Comparison of ENCODE assay signal across 14 cellular contexts in genomic region chr3:185653949-185654757, GRCh38.
"Had no signal": no experiment of that assay in that cellular context is flagged by ENCODE, and none has a peak within 500 bp of the region (broad histone marks: within the 10 kb centered on the region; RNA-seq: fewer than 3 reads in every experiment).

No MANE protein-coding gene starts in this region.

- H3K4me3 ChIP-seq: colonic mucosa, heart left ventricle had no signal

- H3K27me3 ChIP-seq: colonic mucosa, heart left ventricle had no signal

- H3K36me3 ChIP-seq: colonic mucosa, heart left ventricle had no signal

- H3K36me3 Mint-ChIP-seq: activated naive CD8-positive, alpha-beta T cell; natural killer cell treated with Interleukin-12 subunit alpha and Interleukin-12 subunit beta and Interleukin-15 and Interleukin-18, amount 100 ng/mL, for 72 hours had no signal

- H3K27ac Mint-ChIP-seq: activated naive CD8-positive, alpha-beta T cell; natural killer cell treated with Interleukin-12 subunit alpha and Interleukin-12 subunit beta and Interleukin-15 and Interleukin-18, amount 100 ng/mL, for 72 hours; stimulated activated naive CD8-positive, alpha-beta T cell treated with anti-CD3 and anti-CD28 coated beads, Interleukin-15, Interleukin-2, amounts not matched to agents 100 ng/mL and 50 ng/mL, for 24 hours; T-helper 2 cell treated with Interferon-gamma antibody and Interleukin-4, amounts not matched to agents 5 μg/mL and 100 μg/mL, for 36 hours had no signal

- ATAC-seq: activated CD4-positive, CD25-positive, alpha-beta regulatory T cell treated with anti-CD3 and anti-CD28 coated beads, Interleukin-2, amount 50 U/mL, for 24 hours; activated T-cell treated with anti-CD3 and anti-CD28 coated beads, Interleukin-2, amount 50 U/mL, for 4 hours; heart left ventricle; natural killer cell treated with Interleukin-12 subunit alpha and Interleukin-12 subunit beta and Interleukin-15 and Interleukin-18, amount 100 ng/mL, for 72 hours had no signal

- DNase-seq: activated CD4-positive, alpha-beta T cell treated with anti-CD3 and anti-CD28 coated beads, Interleukin-2, amount 50 U/mL, for 4 hours; activated gamma-delta T cell; activated T-cell treated with anti-CD3 and anti-CD28 coated beads, Interleukin-2, amount 50 U/mL, for 4 hours; anterior cingulate cortex; colonic mucosa; heart left ventricle; occipital lobe; stimulated activated CD4-positive, alpha-beta T cell treated with anti-CD3 and anti-CD28 coated beads, Interleukin-4, amount 100 ng/mL, for 1 hour; stimulated activated CD8-positive, alpha-beta memory T cell treated with anti-CD3 and anti-CD28 coated beads, Interleukin-4, amount 100 ng/mL, for 48 hours had no signal

- H3K9me3 Mint-ChIP-seq: activated T-cell treated with anti-CD3 and anti-CD28 coated beads, Interleukin-2, amount 50 U/mL, for 4 hours; natural killer cell treated with Interleukin-12 subunit alpha and Interleukin-12 subunit beta and Interleukin-15 and Interleukin-18, amount 100 ng/mL, for 72 hours; stimulated activated naive CD8-positive, alpha-beta T cell treated with anti-CD3 and anti-CD28 coated beads, Interleukin-15, Interleukin-2, amounts not matched to agents 100 ng/mL and 50 ng/mL, for 24 hours; T-helper 2 cell treated with Interferon-gamma antibody and Interleukin-4, amounts not matched to agents 5 μg/mL and 100 μg/mL, for 36 hours had no signal

- H3K4me3 Mint-ChIP-seq: activated naive CD8-positive, alpha-beta T cell; activated T-cell treated with anti-CD3 and anti-CD28 coated beads, Interleukin-2, amount 50 U/mL, for 4 hours; natural killer cell treated with Interleukin-12 subunit alpha and Interleukin-12 subunit beta and Interleukin-15 and Interleukin-18, amount 100 ng/mL, for 72 hours; stimulated activated naive CD8-positive, alpha-beta T cell treated with anti-CD3 and anti-CD28 coated beads, Interleukin-15, Interleukin-2, amounts not matched to agents 100 ng/mL and 50 ng/mL, for 24 hours; T-helper 2 cell treated with Interferon-gamma antibody and Interleukin-4, amounts not matched to agents 5 μg/mL and 100 μg/mL, for 36 hours had no signal
